1 cellular context compared by ENCODE assay signal in the genomic region with DNA sequence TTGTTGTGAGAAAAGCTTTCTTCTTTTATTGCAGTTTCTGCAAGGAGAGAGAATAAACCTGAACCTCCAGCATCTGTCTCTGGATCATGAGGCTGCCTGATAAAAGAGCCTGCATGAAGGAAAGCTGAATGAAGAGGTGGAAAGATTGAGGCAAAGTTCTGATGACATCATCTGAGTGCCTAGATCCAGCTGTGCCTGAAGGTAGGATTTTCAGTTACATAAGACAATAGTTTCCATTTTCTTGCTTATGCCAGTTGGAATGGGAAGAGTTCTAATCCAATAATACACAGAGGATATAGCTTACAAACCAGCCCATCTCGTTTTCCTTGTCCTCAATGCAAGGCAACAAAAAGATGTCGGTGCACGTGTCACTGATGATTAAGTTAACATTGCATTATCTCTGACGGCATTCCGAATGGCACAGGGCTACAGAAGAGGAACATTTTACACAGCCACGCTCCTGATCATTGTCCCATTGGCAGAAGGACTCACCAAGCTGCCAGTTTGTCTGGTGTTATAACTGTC.
TF ChIP-seq lines count a peak whose summit lies in the region.

No MANE protein-coding gene starts in this region.

TF ChIP-seq in HepG2, 621 proteins besides CTCF, POLR2A, EP300 and RAD21 (continued from another document):
- TF ChIP-seq GLI4 (CRISPR knock-in tag; IDR thresholded peaks at IDR 0.05; ENCODE audit: borderline replicate concordance) = no peak
- TF ChIP-seq ZIK1 (CRISPR knock-in tag; IDR thresholded peaks at IDR 0.05; ENCODE audit: borderline replicate concordance, low read depth) = no peak
- TF ChIP-seq ATF7 (IDR thresholded peaks at IDR 0.05) = peak; percentile 80
- no peak for TF ChIP-seq ATF7 (CRISPR knock-in tag; IDR thresholded peaks at IDR 0.05)
- TF ChIP-seq ZNF629 (CRISPR knock-in tag; conservative IDR thresholded peaks at IDR 0.05) = no peak
